1 cellular context compared by ENCODE assay signal in the genomic region with DNA sequence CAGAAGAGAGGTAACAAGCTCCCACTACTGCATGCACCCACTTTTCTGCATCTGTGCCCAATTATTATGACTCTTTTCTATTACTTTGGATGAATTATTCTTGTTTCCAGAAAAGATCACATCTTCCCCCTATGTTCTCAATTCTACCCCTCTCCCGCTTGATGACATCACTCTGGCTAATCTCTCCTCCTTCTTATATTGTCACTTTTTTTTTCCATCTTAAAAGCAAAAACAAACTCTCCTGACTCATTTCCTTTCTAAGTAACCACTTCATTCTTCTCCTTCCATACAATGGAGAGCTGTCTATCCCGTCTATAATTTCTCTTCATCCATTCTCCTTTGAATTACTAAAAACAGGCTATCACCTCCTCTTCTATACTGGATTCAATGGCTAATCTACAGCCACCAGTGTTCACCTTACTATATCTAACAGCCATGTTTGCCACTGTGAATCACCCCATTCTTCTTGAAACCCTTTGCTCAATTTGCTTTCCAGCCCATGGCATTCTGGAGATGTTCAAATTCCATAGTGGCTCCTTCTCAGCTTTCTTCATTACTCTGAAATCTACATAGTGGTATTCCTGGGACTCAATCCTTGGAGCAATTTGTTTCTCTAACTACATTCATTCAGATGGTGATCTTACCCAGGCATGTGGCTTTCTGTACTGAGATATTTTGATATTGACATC.
TF ChIP-seq lines count a peak whose summit lies in the region.

No MANE protein-coding gene starts in this region.

TF ChIP-seq in IMR-90, 13 proteins besides CTCF, POLR2A, EP300 and RAD21:
- no peak for TF ChIP-seq CHD1 (IDR thresholded peaks at IDR 0.05; ENCODE audit: low read depth, low read length)
- TF ChIP-seq MAZ (IDR thresholded peaks at IDR 0.05; ENCODE audit: borderline replicate concordance, low read depth, low read length), result no peak
- no peak for TF ChIP-seq NFE2L2 (IDR thresholded peaks at IDR 0.05; ENCODE audit: low read depth, low read length)
- no peak for TF ChIP-seq MAFK (IDR thresholded peaks at IDR 0.05; ENCODE audit: low read depth, low read length)
- no peak for TF ChIP-seq MXI1 (IDR thresholded peaks at IDR 0.05; ENCODE audit: borderline replicate concordance, low read depth, low read length)
- no peak for TF ChIP-seq BHLHE40 (IDR thresholded peaks at IDR 0.05; ENCODE audit: low read depth, low read length)
- TF ChIP-seq RCOR1 (IDR thresholded peaks at IDR 0.05; ENCODE audit: insufficient replicate concordance, low read length), result no peak
- no peak for TF ChIP-seq FOS (IDR thresholded peaks at IDR 0.05; ENCODE audit: low read depth, low read length)
- TF ChIP-seq, protein P1, sequence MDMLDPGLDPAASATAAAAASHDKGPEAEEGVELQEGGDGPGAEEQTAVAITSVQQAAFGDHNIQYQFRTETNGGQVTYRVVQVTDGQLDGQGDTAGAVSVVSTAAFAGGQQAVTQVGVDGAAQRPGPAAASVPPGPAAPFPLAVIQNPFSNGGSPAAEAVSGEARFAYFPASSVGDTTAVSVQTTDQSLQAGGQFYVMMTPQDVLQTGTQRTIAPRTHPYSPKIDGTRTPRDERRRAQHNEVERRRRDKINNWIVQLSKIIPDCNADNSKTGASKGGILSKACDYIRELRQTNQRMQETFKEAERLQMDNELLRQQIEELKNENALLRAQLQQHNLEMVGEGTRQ (IDR thresholded peaks at IDR 0.05; ENCODE audit: low read depth, low read length), result no peak
- TF ChIP-seq, protein P2, sequence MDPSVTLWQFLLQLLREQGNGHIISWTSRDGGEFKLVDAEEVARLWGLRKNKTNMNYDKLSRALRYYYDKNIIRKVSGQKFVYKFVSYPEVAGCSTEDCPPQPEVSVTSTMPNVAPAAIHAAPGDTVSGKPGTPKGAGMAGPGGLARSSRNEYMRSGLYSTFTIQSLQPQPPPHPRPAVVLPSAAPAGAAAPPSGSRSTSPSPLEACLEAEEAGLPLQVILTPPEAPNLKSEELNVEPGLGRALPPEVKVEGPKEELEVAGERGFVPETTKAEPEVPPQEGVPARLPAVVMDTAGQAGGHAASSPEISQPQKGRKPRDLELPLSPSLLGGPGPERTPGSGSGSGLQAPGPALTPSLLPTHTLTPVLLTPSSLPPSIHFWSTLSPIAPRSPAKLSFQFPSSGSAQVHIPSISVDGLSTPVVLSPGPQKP (IDR thresholded peaks at IDR 0.05; ENCODE audit: borderline replicate concordance, low read depth, low read length), result no peak
- TF ChIP-seq SMC3 (IDR thresholded peaks at IDR 0.05; ENCODE audit: low read depth, low read length), result no peak
- TF ChIP-seq RFX5 (IDR thresholded peaks at IDR 0.05; ENCODE audit: low read depth, low read length), result no peak
- no peak for TF ChIP-seq CEBPB (IDR thresholded peaks at IDR 0.05; ENCODE audit: low read depth, low read length)
TF ChIP-seq in IMR-90: peak in this region for 0.
